Comparison of ENCODE assay signal across 1 cellular context in genomic region chr16:57810197-57811024, GRCh38.
A peak's percentile ranks its signal among the peaks of the same experiment; 100 is the strongest.
TF ChIP-seq lines count a peak whose summit lies in the region.

No MANE protein-coding gene starts in this region.

TF ChIP-seq in HepG2, 621 proteins besides CTCF, POLR2A, EP300 and RAD21 (continued from another document):
- TF ChIP-seq, protein P1, sequence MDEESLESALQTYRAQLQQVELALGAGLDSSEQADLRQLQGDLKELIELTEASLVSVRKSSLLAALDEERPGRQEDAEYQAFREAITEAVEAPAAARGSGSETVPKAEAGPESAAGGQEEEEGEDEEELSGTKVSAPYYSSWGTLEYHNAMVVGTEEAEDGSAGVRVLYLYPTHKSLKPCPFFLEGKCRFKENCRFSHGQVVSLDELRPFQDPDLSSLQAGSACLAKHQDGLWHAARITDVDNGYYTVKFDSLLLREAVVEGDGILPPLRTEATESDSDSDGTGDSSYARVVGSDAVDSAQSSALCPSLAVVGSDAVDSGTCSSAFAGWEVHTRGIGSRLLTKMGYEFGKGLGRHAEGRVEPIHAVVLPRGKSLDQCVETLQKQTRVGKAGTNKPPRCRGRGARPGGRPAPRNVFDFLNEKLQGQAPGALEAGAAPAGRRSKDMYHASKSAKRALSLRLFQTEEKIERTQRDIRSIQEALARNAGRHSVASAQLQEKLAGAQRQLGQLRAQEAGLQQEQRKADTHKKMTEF (CRISPR knock-in tag; IDR thresholded peaks at IDR 0.05), result peak; percentile 57; the same call in 1 of the 2 replicates
- TF ChIP-seq ZSCAN21 (CRISPR knock-in tag; IDR thresholded peaks at IDR 0.05; ENCODE audit: borderline replicate concordance) (peak; percentile 54; the same call in 1 of the 2 replicates), NFIB (CRISPR knock-in tag; IDR thresholded peaks at IDR 0.05; ENCODE audit: borderline replicate concordance) (no peak), ZFX (CRISPR knock-in tag; IDR thresholded peaks at IDR 0.05; ENCODE audit: low read depth) (peak; percentile 68), ZNF30 (CRISPR knock-in tag; IDR thresholded peaks at IDR 0.05) (no peak), CBX5 (CRISPR knock-in tag; IDR thresholded peaks at IDR 0.05; ENCODE audit: borderline replicate concordance) (peak; percentile 82; the same call in 1 of the 2 replicates), SPEN (CRISPR knock-in tag; IDR thresholded peaks at IDR 0.05; ENCODE audit: low read depth) (peak; percentile 40; the same call in 1 of the 2 replicates), PRDM10 (CRISPR knock-in tag; IDR thresholded peaks at IDR 0.05; ENCODE audit: low read depth) (peak; percentile 61; the same call in 1 of the 2 replicates), MED1 (CRISPR knock-in tag; IDR thresholded peaks at IDR 0.05) (peak; percentile 89), PCBP2 (optimal IDR thresholded peaks at IDR 0.05; ENCODE audit: low read depth, low read length, poor library complexity, severe bottlenecking) (no peak), ASH2L (IDR thresholded peaks at IDR 0.05; ENCODE audit: insufficient read length, low read depth, low read length) (no peak), ZNF652 (CRISPR knock-in tag; IDR thresholded peaks at IDR 0.05; ENCODE audit: borderline replicate concordance, low read depth) (no peak), MTA3 (CRISPR knock-in tag; IDR thresholded peaks at IDR 0.05) (no peak), ZSCAN9 (CRISPR knock-in tag; IDR thresholded peaks at IDR 0.05; ENCODE audit: borderline replicate concordance) (peak; percentile 87; the same call in 1 of the 2 replicates), NFKBIZ (CRISPR knock-in tag; IDR thresholded peaks at IDR 0.05) (peak; percentile 73; the same call in 1 of the 2 replicates)
- TF ChIP-seq, protein P2, sequence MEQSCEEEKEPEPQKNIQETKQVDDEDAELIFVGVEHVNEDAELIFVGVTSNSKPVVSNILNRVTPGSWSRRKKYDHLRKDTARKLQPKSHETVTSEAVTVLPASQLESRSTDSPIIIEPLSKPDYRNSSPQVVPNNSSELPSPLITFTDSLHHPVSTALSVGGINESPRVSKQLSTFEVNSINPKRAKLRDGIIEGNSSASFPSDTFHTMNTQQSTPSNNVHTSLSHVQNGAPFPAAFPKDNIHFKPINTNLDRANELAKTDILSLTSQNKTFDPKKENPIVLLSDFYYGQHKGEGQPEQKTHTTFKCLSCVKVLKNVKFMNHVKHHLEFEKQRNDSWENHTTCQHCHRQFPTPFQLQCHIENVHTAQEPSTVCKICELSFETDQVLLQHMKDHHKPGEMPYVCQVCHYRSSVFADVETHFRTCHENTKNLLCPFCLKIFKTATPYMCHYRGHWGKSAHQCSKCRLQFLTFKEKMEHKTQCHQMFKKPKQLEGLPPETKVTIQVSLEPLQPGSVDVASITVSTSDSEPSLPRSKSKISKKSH (CRISPR knock-in tag; IDR thresholded peaks at IDR 0.05; ENCODE audit: borderline replicate concordance), result no peak
